Comparison of ENCODE assay signal across 1 cellular context in the genomic region with DNA sequence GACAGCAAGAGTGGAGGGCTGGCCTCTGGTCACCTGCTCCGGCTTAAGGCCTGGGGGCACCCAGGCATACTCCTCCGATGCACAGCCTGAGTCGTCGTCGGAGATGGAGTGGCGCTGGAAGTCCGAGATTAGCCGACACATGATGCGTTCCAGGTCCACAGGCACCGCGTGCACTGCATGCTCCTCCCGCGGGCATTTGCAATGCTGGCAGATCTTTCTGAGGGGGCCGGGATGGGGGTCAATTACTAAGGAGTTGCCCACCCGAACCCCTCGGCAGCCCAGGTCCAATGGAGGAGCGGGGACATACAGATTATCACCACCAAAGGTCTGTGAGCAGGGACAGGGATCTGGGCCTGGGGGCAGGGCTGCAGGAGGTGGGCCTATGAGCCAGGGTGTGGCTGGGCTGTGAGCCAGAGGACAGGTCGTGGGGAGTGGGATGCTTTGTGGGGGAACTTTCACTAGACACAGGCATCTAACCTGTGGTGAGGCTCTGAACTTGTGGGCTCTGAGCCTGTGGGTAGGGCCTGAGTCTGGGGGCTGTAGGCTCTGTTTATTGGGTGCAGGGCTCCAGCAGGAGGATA.
TF ChIP-seq lines count a peak whose summit lies in the region.

No MANE protein-coding gene starts in this region.

TF ChIP-seq in GM12878, 131 proteins besides CTCF, POLR2A, EP300 and RAD21:
- no peak for TF ChIP-seq MEF2B (IDR thresholded peaks at IDR 0.05; ENCODE audit: partially characterized antibody, poor library complexity, severe bottlenecking)
- no peak for TF ChIP-seq STAT3 (IDR thresholded peaks at IDR 0.05; ENCODE audit: low read depth, low read length)
- no peak for TF ChIP-seq RUNX3 (IDR thresholded peaks at IDR 0.05; ENCODE audit: low read length)
- no peak for TF ChIP-seq KLF5 (IDR thresholded peaks at IDR 0.05; ENCODE audit: partially characterized antibody)
- TF ChIP-seq, protein P1, sequence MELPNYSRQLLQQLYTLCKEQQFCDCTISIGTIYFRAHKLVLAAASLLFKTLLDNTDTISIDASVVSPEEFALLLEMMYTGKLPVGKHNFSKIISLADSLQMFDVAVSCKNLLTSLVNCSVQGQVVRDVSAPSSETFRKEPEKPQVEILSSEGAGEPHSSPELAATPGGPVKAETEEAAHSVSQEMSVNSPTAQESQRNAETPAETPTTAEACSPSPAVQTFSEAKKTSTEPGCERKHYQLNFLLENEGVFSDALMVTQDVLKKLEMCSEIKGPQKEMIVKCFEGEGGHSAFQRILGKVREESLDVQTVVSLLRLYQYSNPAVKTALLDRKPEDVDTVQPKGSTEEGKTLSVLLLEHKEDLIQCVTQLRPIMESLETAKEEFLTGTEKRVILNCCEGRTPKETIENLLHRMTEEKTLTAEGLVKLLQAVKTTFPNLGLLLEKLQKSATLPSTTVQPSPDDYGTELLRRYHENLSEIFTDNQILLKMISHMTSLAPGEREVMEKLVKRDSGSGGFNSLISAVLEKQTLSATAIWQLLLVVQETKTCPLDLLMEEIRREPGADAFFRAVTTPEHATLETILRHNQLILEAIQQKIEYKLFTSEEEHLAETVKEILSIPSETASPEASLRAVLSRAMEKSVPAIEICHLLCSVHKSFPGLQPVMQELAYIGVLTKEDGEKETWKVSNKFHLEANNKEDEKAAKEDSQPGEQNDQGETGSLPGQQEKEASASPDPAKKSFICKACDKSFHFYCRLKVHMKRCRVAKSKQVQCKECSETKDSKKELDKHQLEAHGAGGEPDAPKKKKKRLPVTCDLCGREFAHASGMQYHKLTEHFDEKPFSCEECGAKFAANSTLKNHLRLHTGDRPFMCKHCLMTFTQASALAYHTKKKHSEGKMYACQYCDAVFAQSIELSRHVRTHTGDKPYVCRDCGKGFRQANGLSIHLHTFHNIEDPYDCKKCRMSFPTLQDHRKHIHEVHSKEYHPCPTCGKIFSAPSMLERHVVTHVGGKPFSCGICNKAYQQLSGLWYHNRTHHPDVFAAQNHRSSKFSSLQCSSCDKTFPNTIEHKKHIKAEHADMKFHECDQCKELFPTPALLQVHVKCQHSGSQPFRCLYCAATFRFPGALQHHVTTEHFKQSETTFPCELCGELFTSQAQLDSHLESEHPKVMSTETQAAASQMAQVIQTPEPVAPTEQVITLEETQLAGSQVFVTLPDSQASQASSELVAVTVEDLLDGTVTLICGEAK (IDR thresholded peaks at IDR 0.05; ENCODE audit: borderline replicate concordance), result no peak
- no peak for TF ChIP-seq BCL11A (IDR thresholded peaks at IDR 0.05; ENCODE audit: low read depth, low read length)
- TF ChIP-seq, protein P2, sequence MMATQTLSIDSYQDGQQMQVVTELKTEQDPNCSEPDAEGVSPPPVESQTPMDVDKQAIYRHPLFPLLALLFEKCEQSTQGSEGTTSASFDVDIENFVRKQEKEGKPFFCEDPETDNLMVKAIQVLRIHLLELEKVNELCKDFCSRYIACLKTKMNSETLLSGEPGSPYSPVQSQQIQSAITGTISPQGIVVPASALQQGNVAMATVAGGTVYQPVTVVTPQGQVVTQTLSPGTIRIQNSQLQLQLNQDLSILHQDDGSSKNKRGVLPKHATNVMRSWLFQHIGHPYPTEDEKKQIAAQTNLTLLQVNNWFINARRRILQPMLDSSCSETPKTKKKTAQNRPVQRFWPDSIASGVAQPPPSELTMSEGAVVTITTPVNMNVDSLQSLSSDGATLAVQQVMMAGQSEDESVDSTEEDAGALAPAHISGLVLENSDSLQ (IDR thresholded peaks at IDR 0.05), result no peak
- no peak for TF ChIP-seq CHD2 (IDR thresholded peaks at IDR 0.05; ENCODE audit: borderline replicate concordance, low read depth, low read length)
- TF ChIP-seq SMARCA5 (IDR thresholded peaks at IDR 0.05), result no peak
- no peak for TF ChIP-seq TARDBP (IDR thresholded peaks at IDR 0.05; ENCODE audit: borderline replicate concordance)
- no peak for TF ChIP-seq SMC3 (IDR thresholded peaks at IDR 0.05; ENCODE audit: borderline replicate concordance, low read length)
- TF ChIP-seq EGR1 (IDR thresholded peaks at IDR 0.05; ENCODE audit: borderline replicate concordance in 1 of 2, low read depth in 2 of 2, low read length in 2 of 2), result no peak
- TF ChIP-seq, protein P3, sequence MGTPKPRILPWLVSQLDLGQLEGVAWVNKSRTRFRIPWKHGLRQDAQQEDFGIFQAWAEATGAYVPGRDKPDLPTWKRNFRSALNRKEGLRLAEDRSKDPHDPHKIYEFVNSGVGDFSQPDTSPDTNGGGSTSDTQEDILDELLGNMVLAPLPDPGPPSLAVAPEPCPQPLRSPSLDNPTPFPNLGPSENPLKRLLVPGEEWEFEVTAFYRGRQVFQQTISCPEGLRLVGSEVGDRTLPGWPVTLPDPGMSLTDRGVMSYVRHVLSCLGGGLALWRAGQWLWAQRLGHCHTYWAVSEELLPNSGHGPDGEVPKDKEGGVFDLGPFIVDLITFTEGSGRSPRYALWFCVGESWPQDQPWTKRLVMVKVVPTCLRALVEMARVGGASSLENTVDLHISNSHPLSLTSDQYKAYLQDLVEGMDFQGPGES (IDR thresholded peaks at IDR 0.05), result no peak
- no peak for TF ChIP-seq ETV6 (conservative IDR thresholded peaks at IDR 0.05 in 1 of 2, IDR thresholded peaks at IDR 0.05 in 1 of 2; ENCODE audit: borderline replicate concordance in 1 of 2, low read depth in 1 of 2)
- TF ChIP-seq POLR2AphosphoS5 (IDR thresholded peaks at IDR 0.05; ENCODE audit: low read length), result no peak
- TF ChIP-seq, protein P4, sequence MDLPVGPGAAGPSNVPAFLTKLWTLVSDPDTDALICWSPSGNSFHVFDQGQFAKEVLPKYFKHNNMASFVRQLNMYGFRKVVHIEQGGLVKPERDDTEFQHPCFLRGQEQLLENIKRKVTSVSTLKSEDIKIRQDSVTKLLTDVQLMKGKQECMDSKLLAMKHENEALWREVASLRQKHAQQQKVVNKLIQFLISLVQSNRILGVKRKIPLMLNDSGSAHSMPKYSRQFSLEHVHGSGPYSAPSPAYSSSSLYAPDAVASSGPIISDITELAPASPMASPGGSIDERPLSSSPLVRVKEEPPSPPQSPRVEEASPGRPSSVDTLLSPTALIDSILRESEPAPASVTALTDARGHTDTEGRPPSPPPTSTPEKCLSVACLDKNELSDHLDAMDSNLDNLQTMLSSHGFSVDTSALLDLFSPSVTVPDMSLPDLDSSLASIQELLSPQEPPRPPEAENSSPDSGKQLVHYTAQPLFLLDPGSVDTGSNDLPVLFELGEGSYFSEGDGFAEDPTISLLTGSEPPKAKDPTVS (IDR thresholded peaks at IDR 0.05; ENCODE audit: low read depth, low read length), result no peak
- TF ChIP-seq NKRF (conservative IDR thresholded peaks at IDR 0.05), result no peak
- no peak for TF ChIP-seq HDGF (IDR thresholded peaks at IDR 0.05)
TF ChIP-seq in GM12878: peak in this region for 0.
